In the genomic region with DNA sequence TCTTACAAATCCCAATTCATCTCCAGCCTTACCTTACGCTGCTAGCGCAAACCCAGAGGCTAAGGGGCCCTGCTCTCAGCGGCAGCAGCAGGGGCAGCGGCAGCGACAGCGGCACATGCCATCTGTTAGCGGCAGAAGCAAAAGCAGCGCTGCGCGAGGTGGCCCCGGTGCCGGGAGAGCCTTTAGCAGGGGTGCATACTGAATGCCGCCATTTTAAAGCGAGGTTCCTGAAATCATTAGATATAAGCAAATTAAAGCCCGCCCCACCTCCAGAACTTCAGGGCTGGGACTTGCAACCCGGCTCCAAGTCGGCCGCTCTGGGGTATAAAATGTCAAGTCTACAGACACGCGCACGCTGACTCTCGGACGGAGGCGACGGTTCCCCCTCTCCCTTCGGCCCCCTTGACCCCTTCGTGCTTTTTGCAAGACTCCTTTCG, we compare ENCODE assay signal across 8 cellular contexts. TPM values are rescaled to one million over a fixed set of nuclear protein-coding genes. Genes with fewer than 3 reads are reported as not detected.
DNase-seq lines count a peak whose midpoint lies in the region; ATAC-seq and TF ChIP-seq lines count a peak whose summit lies in the region.

Gene MBNL3, minus strand, starts transcription at position 220 of the 437 bp plus-strand sequence. CDS start 49,427 bp downstream, outside the sequence.

- no peaks in the 10 kb centered on the region for H3K27me3 ChIP-seq in A673 (replicated peaks; ENCODE audit: insufficient read depth, low read depth, low read length, poor library complexity)
- peaks cover 0 to 90% (median 34%) of the 10 kb centered on the region in 45 donors for H3K27me3 ChIP-seq in dorsolateral prefrontal cortex
- no peaks in the 10 kb centered on the region for H3K27me3 ChIP-seq in lower lobe of right lung (ENCODE audit: low read depth)

- POLR2A ChIA-PET in A673 (lab: Charles Lee; ENCODE audit: low non-redundant PET), result no interaction called here

- H3K27ac ChIP-seq in A673 (ENCODE audit: low read depth, low read length, poor library complexity, severe bottlenecking) (peak within 1 kb of the TSS; percentile 90), dorsolateral prefrontal cortex (peak within 1 kb of the TSS in 48 of 59 donors; percentile 5 to 76 (median 55)), lower lobe of right lung (peak within 1 kb of the TSS; percentile 89)

- peak; percentile 76 for DNase-seq in A673 (ENCODE audit: low spot score)
- DNase-seq in NCI-H510A (lab: John Stamatoyannopoulos, UW), result peak; percentile 50
- peak; percentile 69 for DNase-seq in activated CD4-positive, alpha-beta T cell treated with anti-CD3 and anti-CD28 coated beads for 48 hours
- peak in 7 of 10 donors; percentile 25 to 50 (median 41) for DNase-seq in dorsolateral prefrontal cortex
- peak; percentile 77 for DNase-seq in lower lobe of right lung
- peak; percentile 45 for DNase-seq in stimulated activated CD8-positive, alpha-beta memory T cell treated with anti-CD3 and anti-CD28 coated beads, Interleukin-12 subunit alpha, Interleukin-12 subunit beta, amount 100 ng/mL, for 1 hour (ENCODE audit: low read depth)

- TF ChIP-seq CTCF in A673 (conservative IDR thresholded peaks at IDR 0.05; ENCODE audit: low read depth, low read length) (no peak), dorsolateral prefrontal cortex (IDR thresholded peaks at IDR 0.05 in 54 of 56, conservative IDR thresholded peaks at IDR 0.05 in 2 of 56; ENCODE audit: low read depth in 1 of 56, partially characterized antibody in 56 of 56) (no peak), lower lobe of right lung (IDR thresholded peaks at IDR 0.05) (no peak)

- intact Hi-C loops in A673 (cut with micrococcal nuclease; ENCODE audit: unreplicated experiment) (loop anchor here (10.0 kb wide), 2 partner anchors 194 to 264 kb away; no protein-coding TSS in a partner anchor), dorsolateral prefrontal cortex (cut with DNase I) (loop anchor here (10.0 kb wide), 2 partner anchors 194 to 274 kb away; partner anchors contain the start of gene RAP2C (in 1 of the 2)), lower lobe of right lung (cut with DNase I) (no loop called here)

- H3K4me3 ChIP-seq in A673 (ENCODE audit: low read depth, low read length, poor library complexity, severe bottlenecking) (peak within 1 kb of the TSS; percentile 57), dorsolateral prefrontal cortex (peak within 1 kb of the TSS; percentile 31 to 75 (median 57)), lower lobe of right lung (peak within 1 kb of the TSS; percentile 66)

- CTCF ChIA-PET in A673 (lab: Charles Lee), result no interaction called here

- ATAC-seq in GM18870 (IDR thresholded peaks at IDR 0.05; ENCODE audit: unreplicated experiment), result peak; percentile 37
- ATAC-seq in HG03097 (IDR thresholded peaks at IDR 0.05; ENCODE audit: low FRiP score, unreplicated experiment), result peak; percentile 34
- peak; percentile 75 to 76 for ATAC-seq in lower lobe of right lung

- no TSS peak for BruUV-seq in A673 (replicated peaks; lab: Mats Ljungman, UMichigan)

- H3K36me3 ChIP-seq in A673 (ENCODE audit: insufficient read depth, low read length, poor library complexity, severe bottlenecking) (no peaks in the 10 kb centered on the region), lower lobe of right lung (no peaks in the 10 kb centered on the region)

- H3K4me1 ChIP-seq in A673 (ENCODE audit: insufficient read depth, low read length, poor library complexity, severe bottlenecking) (no peaks in the 10 kb centered on the region), lower lobe of right lung (peaks cover 22% of the 10 kb centered on the region)

- H3K9me3 ChIP-seq in A673 (ENCODE audit: low read depth, low read length, poor library complexity, severe bottlenecking), result no peaks in the 10 kb centered on the region
- no peaks in the 10 kb centered on the region for H3K9me3 ChIP-seq in lower lobe of right lung

RNA-seq across cellular contexts. Expression of gene MBNL3, which starts in this region (rescaled TPM):
- 38.0 and 42.2 TPM in 2 replicates for total RNA-seq in A673 (2021)
- 10 to 100 TPM in 1 of 120 experiments, 1 to 10 TPM in 119; 1.5 to 10.1 (median 4.2) TPM for total RNA-seq in dorsolateral prefrontal cortex
- 24.3 TPM for total RNA-seq in lower lobe of right lung

Comparison
In these comparisons a context has a peak if more than half of its experiments do, and no peak if none do; other contexts are left out.
1. Peak in every context shown above with its lines: DNase-seq, ATAC-seq, H3K4me3 ChIP-seq and H3K27ac ChIP-seq.